Comparison of ENCODE assay signal across 1 cellular context in genomic region chr10:75094465-75094864, GRCh38.
TF ChIP-seq lines count a peak whose summit lies in the region.

No MANE protein-coding gene starts in this region.

TF ChIP-seq in HepG2, 621 proteins besides CTCF, POLR2A, EP300 and RAD21 (continued from another document and continues in another):
- TF ChIP-seq KDM2A (CRISPR knock-in tag; IDR thresholded peaks at IDR 0.05; ENCODE audit: borderline replicate concordance, low read depth), result 0 out of 2 replicates have a peak, but pooled peaks have one; percentile 27
- no peak for TF ChIP-seq ZNF619 (CRISPR knock-in tag; IDR thresholded peaks at IDR 0.05)
- no peak for TF ChIP-seq ZNF614 (CRISPR knock-in tag; IDR thresholded peaks at IDR 0.05; ENCODE audit: borderline replicate concordance)
- TF ChIP-seq ZNF530 (CRISPR knock-in tag; IDR thresholded peaks at IDR 0.05; ENCODE audit: low read depth), result no peak
- no peak for TF ChIP-seq CENPT (CRISPR knock-in tag; IDR thresholded peaks at IDR 0.05; ENCODE audit: low read depth)
- no peak for TF ChIP-seq POGK (CRISPR knock-in tag; conservative IDR thresholded peaks at IDR 0.05)
- peak; percentile 41; the same call in 1 of the 2 replicates for TF ChIP-seq POGZ (CRISPR knock-in tag; IDR thresholded peaks at IDR 0.05)
- TF ChIP-seq CSRNP2 (CRISPR knock-in tag; conservative IDR thresholded peaks at IDR 0.05; ENCODE audit: low read depth), result no peak
- TF ChIP-seq ZBTB10 (CRISPR knock-in tag; IDR thresholded peaks at IDR 0.05; ENCODE audit: borderline replicate concordance), result no peak
- TF ChIP-seq ZNF484 (CRISPR knock-in tag; IDR thresholded peaks at IDR 0.05; ENCODE audit: borderline replicate concordance, low read depth), result no peak
- no peak for TF ChIP-seq CHD2 (IDR thresholded peaks at IDR 0.05; ENCODE audit: low read depth, low read length)
- TF ChIP-seq HNF4G (IDR thresholded peaks at IDR 0.05; ENCODE audit: borderline replicate concordance, low read depth, low read length), result peak; percentile 49; the same call in 1 of the 2 replicates
- TF ChIP-seq HNF4G (CRISPR knock-in tag; IDR thresholded peaks at IDR 0.05; ENCODE audit: borderline replicate concordance, low read depth), result peak; percentile 48; the same call in 1 of the 2 replicates
- peak; percentile 48; the same call in 1 of the 2 replicates for TF ChIP-seq HDAC1 (CRISPR knock-in tag; IDR thresholded peaks at IDR 0.05)
- TF ChIP-seq ONECUT2 (CRISPR knock-in tag; IDR thresholded peaks at IDR 0.05), result no peak
- TF ChIP-seq ZFP37 (CRISPR knock-in tag; IDR thresholded peaks at IDR 0.05; ENCODE audit: borderline replicate concordance), result no peak
- TF ChIP-seq ZFP41 (CRISPR knock-in tag; IDR thresholded peaks at IDR 0.05; ENCODE audit: borderline replicate concordance), result no peak
- TF ChIP-seq ZFYVE20 (CRISPR knock-in tag; IDR thresholded peaks at IDR 0.05; ENCODE audit: borderline replicate concordance, low read depth), result no peak
- TF ChIP-seq SMYD3 (CRISPR knock-in tag; IDR thresholded peaks at IDR 0.05), result no peak
- no peak for TF ChIP-seq HIC2 (CRISPR knock-in tag; IDR thresholded peaks at IDR 0.05; ENCODE audit: low read depth)
- 0 out of 2 replicates have a peak, but pooled peaks have one; percentile 37 for TF ChIP-seq ZNF772 (CRISPR knock-in tag; IDR thresholded peaks at IDR 0.05)
- TF ChIP-seq IKZF1 (IDR thresholded peaks at IDR 0.05), result no peak
- TF ChIP-seq TBX3 (IDR thresholded peaks at IDR 0.05; ENCODE audit: borderline replicate concordance), result no peak
- TF ChIP-seq ZBTB37 (CRISPR knock-in tag; IDR thresholded peaks at IDR 0.05), result no peak
- TF ChIP-seq ESRRA (CRISPR knock-in tag; IDR thresholded peaks at IDR 0.05; ENCODE audit: low read depth), result 0 out of 2 replicates have a peak, but pooled peaks have one; percentile 24
- no peak for TF ChIP-seq ZNF83 (CRISPR knock-in tag; IDR thresholded peaks at IDR 0.05; ENCODE audit: borderline replicate concordance)
- TF ChIP-seq SNAPC5 (CRISPR knock-in tag; IDR thresholded peaks at IDR 0.05; ENCODE audit: borderline replicate concordance), result no peak
- TF ChIP-seq ZNF644 (CRISPR knock-in tag; IDR thresholded peaks at IDR 0.05; ENCODE audit: low read depth), result no peak
- TF ChIP-seq SAP130 (CRISPR knock-in tag; IDR thresholded peaks at IDR 0.05; ENCODE audit: low read depth), result peak; percentile 38; the same call in 1 of the 2 replicates
- TF ChIP-seq HDAC2 (CRISPR knock-in tag; IDR thresholded peaks at IDR 0.05), result peak; percentile 67; the same call in 1 of the 2 replicates
- no peak for TF ChIP-seq TRIM22 (IDR thresholded peaks at IDR 0.05)
- no peak for TF ChIP-seq TBL1XR1 (IDR thresholded peaks at IDR 0.05; ENCODE audit: borderline replicate concordance, low read length, partially characterized antibody)
- TF ChIP-seq FIP1L1 (IDR thresholded peaks at IDR 0.05; ENCODE audit: borderline replicate concordance, insufficient read depth, low read depth, low read length), result no peak
- no peak for TF ChIP-seq PBX2 (CRISPR knock-in tag; IDR thresholded peaks at IDR 0.05)
- no peak for TF ChIP-seq ARHGAP35 (CRISPR knock-in tag; IDR thresholded peaks at IDR 0.05; ENCODE audit: borderline replicate concordance)
- TF ChIP-seq PRDM4 (CRISPR knock-in tag; IDR thresholded peaks at IDR 0.05; ENCODE audit: borderline replicate concordance), result 0 out of 2 replicates have a peak, but pooled peaks have one; percentile 79
- TF ChIP-seq RORA (CRISPR knock-in tag; IDR thresholded peaks at IDR 0.05), result no peak
- TF ChIP-seq DRAP1 (CRISPR knock-in tag; IDR thresholded peaks at IDR 0.05), result no peak
- TF ChIP-seq ARNT2 (CRISPR knock-in tag; IDR thresholded peaks at IDR 0.05; ENCODE audit: low read depth), result no peak
- peak; percentile 98 for TF ChIP-seq ZBED4 (CRISPR knock-in tag; IDR thresholded peaks at IDR 0.05; ENCODE audit: borderline replicate concordance)
